ENCODE assay signal across 8 cellular contexts in genomic region chr7:114922652-114923402, GRCh38. TPM values are rescaled to one million over a fixed set of nuclear protein-coding genes. Genes with fewer than 3 reads are reported as not detected.
A peak's percentile ranks its signal among the peaks of the same experiment; 100 is the strongest.
DNase-seq lines count a peak whose midpoint lies in the region; ATAC-seq, FAIRE-seq and TF ChIP-seq lines count a peak whose summit lies in the region.

No MANE protein-coding gene starts in this region.

- H3K9ac ChIP-seq in SK-N-MC (ENCODE audit: insufficient read length) (peak overlapping the region; percentile 70), iPS-15b (ENCODE audit: low read depth, low read length) (no peak overlapping the region), smooth muscle cell (ENCODE audit: low read depth) (peak overlapping the region; percentile 92)

- H3K4me3 ChIP-seq in SK-N-MC (peak overlapping the region; percentile 89), ascending aorta (peak overlapping the region; percentile 76 to 83), iPS-15b (ENCODE audit: low read depth, low read length) (peak overlapping the region; percentile 69), smooth muscle cell (peak overlapping the region; percentile 90)

- H3K36me3 ChIP-seq in SK-N-MC (ENCODE audit: insufficient read depth, low read length) (no peaks in the 10 kb centered on the region; the same call in 1 of the 2 replicates), ascending aorta (no peaks in the 10 kb centered on the region), iPS-15b (ENCODE audit: control insufficient read depth, insufficient read depth, low read length) (no peaks in the 10 kb centered on the region), smooth muscle cell (ENCODE audit: low read depth) (no peaks in the 10 kb centered on the region)

- peak; percentile 28 for ATAC-seq in HG03342 (IDR thresholded peaks at IDR 0.05; ENCODE audit: unreplicated experiment)

- DNase-seq in AG20443 (ENCODE audit: low spot score) = peak; percentile 76
- DNase-seq in GM19239 (ENCODE audit: insufficient read length, low spot score) = no peak
- DNase-seq in SK-N-MC (ENCODE audit: low read depth, low spot score) = no peak
- DNase-seq in ascending aorta (ENCODE audit: low spot score in 2 of 2) = peak in 1 of 2 donors; percentile 68
- DNase-seq in smooth muscle cell (lab: John Stamatoyannopoulos, UW; ENCODE audit: unreplicated experiment) = peak; percentile 32
- no peak for DNase-seq in NCI-H1694 treated with DMSO at 0.1 percent for 48 hours (lab: John Stamatoyannopoulos, UW)

- H3K4me2 ChIP-seq in smooth muscle cell = peak overlapping the region; percentile 85

- peak overlapping the region; percentile 98 for H2AFZ ChIP-seq in smooth muscle cell (ENCODE audit: low read depth)

- no peaks in the 10 kb centered on the region for H3K27me3 ChIP-seq in ascending aorta
- peaks cover 22% of the 10 kb centered on the region for H3K27me3 ChIP-seq in iPS-15b (ENCODE audit: control insufficient read depth, insufficient read depth, low read length)
- H3K27me3 ChIP-seq in smooth muscle cell (ENCODE audit: low read depth) = no peaks in the 10 kb centered on the region

- H3F3A ChIP-seq in smooth muscle cell (ENCODE audit: low read depth) = no peaks in the 10 kb centered on the region

- TF ChIP-seq CTCF in ascending aorta (IDR thresholded peaks at IDR 0.05) (no peak), smooth muscle cell (IDR thresholded peaks at IDR 0.05; ENCODE audit: borderline replicate concordance, insufficient read depth, poor library complexity, severe bottlenecking) (no peak)

- intact Hi-C loops in ascending aorta (cut with DNase I) = loop anchor here (1.0 to 10.0 kb wide), 5 partner anchors 84 to 836 kb away; partner anchors contain the start of gene FOXP2

- 1% methylated on average over 48 of the region's 51 CpGs for WGBS in smooth muscle cell (ENCODE audit: low lambda C conversion rate)

- H3K9me3 ChIP-seq in SK-N-MC (ENCODE audit: low read depth, low read length) = no peaks in the 10 kb centered on the region
- no peaks in the 10 kb centered on the region for H3K9me3 ChIP-seq in ascending aorta
- no peaks in the 10 kb centered on the region for H3K9me3 ChIP-seq in iPS-15b (ENCODE audit: control insufficient read depth, insufficient read depth, low read length)
- no peaks in the 10 kb centered on the region for H3K9me3 ChIP-seq in smooth muscle cell (replicated peaks; ENCODE audit: low read depth)

- peaks cover 4 to 13% of the 10 kb centered on the region in 2 donors for H3K4me1 ChIP-seq in ascending aorta
- H3K4me1 ChIP-seq in iPS-15b (ENCODE audit: control insufficient read depth, insufficient read depth, low read length) = peaks cover 5% of the 10 kb centered on the region
- peaks cover 10% of the 10 kb centered on the region for H3K4me1 ChIP-seq in smooth muscle cell (ENCODE audit: low read depth)

- no peaks in the 10 kb centered on the region for H4K20me1 ChIP-seq in smooth muscle cell (ENCODE audit: low read depth)

- FAIRE-seq in GM19239 (lab: Jason Lieb, UNC) = peak; percentile 86

- H3K27ac ChIP-seq in SK-N-MC (0 out of 2 replicates have a peak overlapping the region, but pooled peaks have one; percentile 22), ascending aorta (peak overlapping the region; percentile 91 to 95), smooth muscle cell (ENCODE audit: low read depth) (peak overlapping the region; percentile 82)

- H3K79me2 ChIP-seq in smooth muscle cell (ENCODE audit: low read depth) = peaks cover 43% of the 10 kb centered on the region

RNA-seq across cellular contexts. Expression of gene MDFIC, which starts 0.9 kb away (rescaled TPM):
- total RNA-seq in ascending aorta = 13.3 TPM
- 36.9 and 37.0 TPM in 2 replicates for total RNA-seq in smooth muscle cell
- polyA plus RNA-seq in smooth muscle cell = 17.5 and 18.4 TPM in 2 replicates

Comparison
In these comparisons a context has a peak if more than half of its experiments do, and no peak if none do; other contexts are left out.
1. DNase-seq: peak in AG20443 (single experiment) and smooth muscle cell (single experiment); none in GM19239 (single experiment), SK-N-MC (single experiment) and NCI-H1694 treated with DMSO at 0.1 percent for 48 hours (single experiment).
2. H3K27ac ChIP-seq: peak in every context shown above with its lines; median percentile 93 in ascending aorta; 82 in smooth muscle cell; 22 in SK-N-MC.
3. Peak in every context shown above with its lines, with median percentiles within 50 percentile points of each other: H3K4me3 ChIP-seq.